Comparison of ENCODE assay signal across 23 cellular contexts in the genomic region with DNA sequence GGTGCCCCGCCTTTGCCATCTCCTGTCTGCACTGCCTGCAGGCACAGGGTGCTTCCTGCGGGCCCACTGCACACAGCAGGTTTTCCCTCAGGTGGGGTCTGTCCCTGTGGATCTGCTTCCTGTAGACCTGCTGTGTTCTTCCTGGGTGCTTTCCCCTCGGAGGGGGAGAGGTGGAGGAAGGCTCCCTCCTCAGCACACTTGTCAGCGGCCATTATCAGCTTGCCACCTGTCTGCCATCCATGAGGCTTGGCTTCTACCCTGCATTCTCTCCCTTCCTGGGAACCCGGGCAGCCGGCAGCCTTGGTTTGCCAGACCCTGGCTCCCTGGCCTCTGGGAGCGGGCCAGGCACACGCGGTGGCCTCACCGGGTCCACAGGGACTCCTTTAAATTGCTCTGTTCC. TPM values are rescaled to one million over a fixed set of nuclear protein-coding genes. Genes with fewer than 3 reads are reported as not detected.
DNase-seq lines count a peak whose midpoint lies in the region; ATAC-seq, FAIRE-seq and TF ChIP-seq lines count a peak whose summit lies in the region.
"Had no signal": no experiment of that assay in that cellular context is flagged by ENCODE, and none has a peak within 500 bp of the region (broad histone marks: within the 10 kb centered on the region; RNA-seq: fewer than 3 reads in every experiment).

No MANE protein-coding gene starts in this region.

- H3K36me3 Mint-ChIP-seq in activated T-helper 1 cell treated with anti-CD3 and anti-CD28 coated beads, Interleukin-12 subunit alpha, Interleukin-12 subunit beta, Interleukin-2, Interleukin-4 antibody, amounts not matched to agents 30 ng/mL and 10 ng/mL and 1 ng/mL, durations not matched to agents 14 hours and 24 hours and 36 hours (ENCODE audit: low read depth), result peaks cover 38% of the 10 kb centered on the region
- H3K36me3 Mint-ChIP-seq: WTC11 had no signal

- DNase-seq in left ventricle myocardium superior (peak; percentile 40), left cardiac atrium (no peak), myocyte (ENCODE audit: low read depth) (peak; percentile 51), upper lobe of right lung (peak; percentile 49), GM03348 (ENCODE audit: low spot score) (no peak), small intestine (no peak), NCI-H82 (lab: John Stamatoyannopoulos, UW) (no peak)
- no peak for DNase-seq in activated T-helper 1 cell treated with anti-CD3 and anti-CD28 coated beads, Interleukin-12 subunit alpha, Interleukin-12 subunit beta, Interleukin-2, Interleukin-4 antibody, amounts not matched to agents 30 ng/mL and 10 ng/mL and 1 ng/mL, durations not matched to agents 14 hours and 24 hours and 36 hours (ENCODE audit: low spot score)
- DNase-seq: AML-193; DMS153; H7; NCI-H1417; NCI-H345; NK-92 treated with Interleukin-12 subunit alpha and Interleukin-12 subunit beta, amount 100 ng/mL, for 24 hours; RPMI8226; stimulated activated CD4-positive, alpha-beta T cell treated with anti-CD3 and anti-CD28 coated beads, Interleukin-1b, Interleukin-23, amount 100 ng/mL, for 48 hours; SW 1271; thyroid gland had no signal

- H3K27ac ChIP-seq in upper lobe of right lung (no peak overlapping the region), small intestine (ENCODE audit: low read depth in 1 of 2, low read length in 1 of 2) (no peak overlapping the region)
- H3K27ac ChIP-seq: epithelial cell of prostate, KMS-11, thyroid gland had no signal

- H3K4me3 ChIP-seq in upper lobe of right lung (no peak overlapping the region), small intestine (ENCODE audit: low read depth in 1 of 2, low read length in 2 of 2) (no peak overlapping the region)
- H3K4me3 ChIP-seq: thyroid gland had no signal

- H3K9me3 ChIP-seq in upper lobe of right lung (no peaks in the 10 kb centered on the region), small intestine (ENCODE audit: control insufficient read depth, low read depth) (no peaks in the 10 kb centered on the region)
- H3K9me3 ChIP-seq: thyroid gland had no signal

- TF ChIP-seq CTCF in upper lobe of right lung (IDR thresholded peaks at IDR 0.05), result no peak

- 57 to 86% (median 77%) methylated on average over 10 of the region's 10 CpGs for WGBS in small intestine, 3 donors

- H3K4me1 ChIP-seq in upper lobe of right lung (no peaks in the 10 kb centered on the region), small intestine (ENCODE audit: control insufficient read depth in 2 of 2, insufficient read depth in 1 of 2, low read depth in 1 of 2, low read length in 1 of 2) (no peaks in the 10 kb centered on the region)
- H3K4me1 ChIP-seq: thyroid gland had no signal

- H3K27me3 ChIP-seq in upper lobe of right lung (no peaks in the 10 kb centered on the region), small intestine (ENCODE audit: control insufficient read depth in 2 of 2, insufficient read depth in 2 of 2, low read length in 2 of 2) (no peaks in the 10 kb centered on the region)
- H3K27me3 ChIP-seq: thyroid gland had no signal

- H3K4me3 Mint-ChIP-seq in activated T-helper 1 cell treated with anti-CD3 and anti-CD28 coated beads, Interleukin-12 subunit alpha, Interleukin-12 subunit beta, Interleukin-2, Interleukin-4 antibody, amounts not matched to agents 30 ng/mL and 10 ng/mL and 1 ng/mL, durations not matched to agents 14 hours and 24 hours and 36 hours, result no peak overlapping the region
- H3K4me3 Mint-ChIP-seq: neural crest cell, WTC11 had no signal

- H3K36me3 ChIP-seq in upper lobe of right lung, result peaks cover 3% of the 10 kb centered on the region
- H3K36me3 ChIP-seq in small intestine (ENCODE audit: control insufficient read depth in 2 of 2, insufficient read depth in 2 of 2, low read length in 2 of 2), result no peaks in the 10 kb centered on the region
- H3K36me3 ChIP-seq: thyroid gland had no signal

- no peak for FAIRE-seq in small intestine (lab: Jason Lieb, UNC)
- FAIRE-seq: astrocyte had no signal

- peak; percentile 69 for ATAC-seq in left ventricle myocardium superior
- ATAC-seq in left cardiac atrium, result no peak
- ATAC-seq in upper lobe of right lung, result no peak

- intact Hi-C loops in left ventricle myocardium superior (cut with micrococcal nuclease), result no loop called here
- intact Hi-C loops in left cardiac atrium (cut with DNase I), result no loop called here
- intact Hi-C loops in activated T-helper 1 cell treated with anti-CD3 and anti-CD28 coated beads, Interleukin-12 subunit alpha, Interleukin-12 subunit beta, Interleukin-2, Interleukin-4 antibody, amounts not matched to agents 30 ng/mL and 10 ng/mL and 1 ng/mL, durations not matched to agents 14 hours and 24 hours and 36 hours (cut with micrococcal nuclease), result no loop called here
- intact Hi-C loops in upper lobe of right lung (cut with DNase I), result no loop called here

- H3K4me1 Mint-ChIP-seq in activated T-helper 1 cell treated with anti-CD3 and anti-CD28 coated beads, Interleukin-12 subunit alpha, Interleukin-12 subunit beta, Interleukin-2, Interleukin-4 antibody, amounts not matched to agents 30 ng/mL and 10 ng/mL and 1 ng/mL, durations not matched to agents 14 hours and 24 hours and 36 hours (ENCODE audit: low read depth), result peaks cover 51% of the 10 kb centered on the region
- H3K4me1 Mint-ChIP-seq: neural crest cell had no signal

- H3K27me3 Mint-ChIP-seq in activated T-helper 1 cell treated with anti-CD3 and anti-CD28 coated beads, Interleukin-12 subunit alpha, Interleukin-12 subunit beta, Interleukin-2, Interleukin-4 antibody, amounts not matched to agents 30 ng/mL and 10 ng/mL and 1 ng/mL, durations not matched to agents 14 hours and 24 hours and 36 hours (ENCODE audit: insufficient read depth), result no peaks in the 10 kb centered on the region

- H3K27ac Mint-ChIP-seq in activated T-helper 1 cell treated with anti-CD3 and anti-CD28 coated beads, Interleukin-12 subunit alpha, Interleukin-12 subunit beta, Interleukin-2, Interleukin-4 antibody, amounts not matched to agents 30 ng/mL and 10 ng/mL and 1 ng/mL, durations not matched to agents 14 hours and 24 hours and 36 hours, result peak overlapping the region; percentile 56
- H3K27ac Mint-ChIP-seq: WTC11 had no signal

- peaks cover 3% of the 10 kb centered on the region for H3K9me3 Mint-ChIP-seq in activated T-helper 1 cell treated with anti-CD3 and anti-CD28 coated beads, Interleukin-12 subunit alpha, Interleukin-12 subunit beta, Interleukin-2, Interleukin-4 antibody, amounts not matched to agents 30 ng/mL and 10 ng/mL and 1 ng/mL, durations not matched to agents 14 hours and 24 hours and 36 hours
- H3K9me3 Mint-ChIP-seq: neural crest cell had no signal

RNA-seq across cellular contexts. Expression of gene INPP5D, which starts 58.5 kb away (rescaled TPM):
- total RNA-seq in left ventricle myocardium superior (5.8 TPM), left cardiac atrium (1 to 10 TPM; 7.2 to 9.3 TPM), myocyte (1.1 and 2.5 TPM in 2 replicates), upper lobe of right lung (33.3 TPM)
- 60.9 and 61.2 TPM in 2 replicates for total RNA-seq in activated T-helper 1 cell treated with anti-CD3 and anti-CD28 coated beads, Interleukin-12 subunit alpha, Interleukin-12 subunit beta, Interleukin-2, Interleukin-4 antibody, amounts not matched to agents 30 ng/mL and 10 ng/mL and 1 ng/mL, durations not matched to agents 14 hours and 24 hours and 36 hours
- 2.0 TPM for polyA plus RNA-seq in myocyte (2012)
- polyA plus RNA-seq in small intestine, result 1 to 10 TPM; 4.7 to 7.9 (median 5.9) TPM

Comparison
In these comparisons a context has a peak if more than half of its experiments do, and no peak if none do; other contexts are left out.
1. DNase-seq: peak in left ventricle myocardium superior (single experiment), myocyte (single experiment) and upper lobe of right lung (single experiment); none in left cardiac atrium (single experiment), activated T-helper 1 cell treated with anti-CD3 and anti-CD28 coated beads, Interleukin-12 subunit alpha, Interleukin-12 subunit beta, Interleukin-2, Interleukin-4 antibody, amounts not matched to agents 30 ng/mL and 10 ng/mL and 1 ng/mL, durations not matched to agents 14 hours and 24 hours and 36 hours (single experiment), GM03348 (single experiment), small intestine (single experiment) and NCI-H82 (single experiment).